In the genomic region with DNA sequence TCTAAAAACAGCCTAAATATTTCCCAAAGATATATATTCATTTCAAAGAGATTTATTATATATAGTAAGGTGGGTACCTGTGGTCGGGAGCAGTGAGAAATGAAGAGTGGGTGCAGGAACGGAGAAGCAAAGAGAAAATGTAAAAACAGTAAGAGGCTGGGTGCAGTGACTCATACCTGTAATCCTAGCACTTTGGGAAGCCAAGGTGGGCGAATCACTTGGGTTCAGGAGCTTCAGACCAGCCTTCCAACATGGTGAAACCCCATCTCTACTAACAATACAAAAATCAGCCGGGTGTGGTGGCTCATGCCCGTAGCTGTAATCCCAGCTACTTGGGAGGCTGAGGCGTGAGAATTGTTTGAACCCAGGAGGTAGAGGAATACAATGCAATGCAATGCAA, we compare ENCODE assay signal across 18 cellular contexts.
"Had no signal": no experiment of that assay in that cellular context is flagged by ENCODE, and none has a peak within 500 bp of the region (broad histone marks: within the 10 kb centered on the region; RNA-seq: fewer than 3 reads in every experiment).

No MANE protein-coding gene starts in this region.

- H3K4me3 Mint-ChIP-seq: naive thymus-derived CD8-positive, alpha-beta T cell; stimulated activated memory B cell treated with anti-CD40 and anti-IgM and Interleukin-4, amounts not matched to agents 10 μg/mL and 1 μg/mL and 100 μg/mL, for 72 hours; stimulated activated naive CD8-positive, alpha-beta T cell treated with anti-CD3 and anti-CD28 coated beads, Interleukin-15, Interleukin-2, amounts not matched to agents 100 ng/mL and 50 ng/mL, for 24 hours had no signal

- ATAC-seq: heart left ventricle; mucosa of descending colon; naive thymus-derived CD8-positive, alpha-beta T cell; psoas muscle; sciatic nerve; stimulated activated memory B cell treated with anti-CD40 and anti-IgM and Interleukin-4, amounts not matched to agents 10 μg/mL and 1 μg/mL and 100 μg/mL, for 72 hours had no signal

- H3K27ac ChIP-seq: heart left ventricle, neutrophil, psoas muscle, spleen, tibial artery, upper lobe of left lung, uterus had no signal

- H3K9me3 Mint-ChIP-seq: naive thymus-derived CD8-positive, alpha-beta T cell; stimulated activated memory B cell treated with anti-CD40 and anti-IgM and Interleukin-4, amounts not matched to agents 10 μg/mL and 1 μg/mL and 100 μg/mL, for 72 hours; stimulated activated naive CD8-positive, alpha-beta T cell treated with anti-CD3 and anti-CD28 coated beads, Interleukin-15, Interleukin-2, amounts not matched to agents 100 ng/mL and 50 ng/mL, for 24 hours had no signal

- H3K4me1 Mint-ChIP-seq: naive thymus-derived CD8-positive, alpha-beta T cell; stimulated activated memory B cell treated with anti-CD40 and anti-IgM and Interleukin-4, amounts not matched to agents 10 μg/mL and 1 μg/mL and 100 μg/mL, for 72 hours had no signal

- H3K27ac Mint-ChIP-seq: naive thymus-derived CD8-positive, alpha-beta T cell; stimulated activated memory B cell treated with anti-CD40 and anti-IgM and Interleukin-4, amounts not matched to agents 10 μg/mL and 1 μg/mL and 100 μg/mL, for 72 hours; stimulated activated naive CD8-positive, alpha-beta T cell treated with anti-CD3 and anti-CD28 coated beads, Interleukin-15, Interleukin-2, amounts not matched to agents 100 ng/mL and 50 ng/mL, for 24 hours had no signal

- H3K27me3 Mint-ChIP-seq: naive thymus-derived CD8-positive, alpha-beta T cell; stimulated activated memory B cell treated with anti-CD40 and anti-IgM and Interleukin-4, amounts not matched to agents 10 μg/mL and 1 μg/mL and 100 μg/mL, for 72 hours; stimulated activated naive CD8-positive, alpha-beta T cell treated with anti-CD3 and anti-CD28 coated beads, Interleukin-15, Interleukin-2, amounts not matched to agents 100 ng/mL and 50 ng/mL, for 24 hours had no signal

- H3K36me3 ChIP-seq: heart left ventricle, neutrophil, spleen, tibial artery, upper lobe of left lung, uterus had no signal

- H3K4me3 ChIP-seq: heart left ventricle, mucosa of descending colon, psoas muscle, spleen, tibial artery, upper lobe of left lung, uterus had no signal

- H3K4me1 ChIP-seq: heart left ventricle, psoas muscle, spleen, tibial artery, upper lobe of left lung, uterus had no signal

- H3K27me3 ChIP-seq: heart left ventricle, neutrophil, spleen, tibial artery, upper lobe of left lung, uterus had no signal

- DNase-seq: dermis blood vessel endothelial cell; heart left ventricle; hippocampal formation; kidney glomerular epithelial cell; mucosa of descending colon; naive thymus-derived CD8-positive, alpha-beta T cell; psoas muscle; spleen; stimulated activated CD4-positive, alpha-beta T cell treated with anti-CD3 and anti-CD28 coated beads, Interleukin-15, amount 100 ng/mL, for 24 hours; stimulated activated CD4-positive, alpha-beta T cell treated with anti-CD3 and anti-CD28 coated beads, Interleukin-1b, Interleukin-23, amount 100 ng/mL, for 48 hours; stimulated activated CD4-positive, alpha-beta T cell treated with anti-CD3 and anti-CD28 coated beads, Interleukin-4, amount 100 ng/mL, for 24 hours; tibial artery; upper lobe of left lung; uterus had no signal
